Comparison of ENCODE assay signal across 23 cellular contexts in the genomic region with DNA sequence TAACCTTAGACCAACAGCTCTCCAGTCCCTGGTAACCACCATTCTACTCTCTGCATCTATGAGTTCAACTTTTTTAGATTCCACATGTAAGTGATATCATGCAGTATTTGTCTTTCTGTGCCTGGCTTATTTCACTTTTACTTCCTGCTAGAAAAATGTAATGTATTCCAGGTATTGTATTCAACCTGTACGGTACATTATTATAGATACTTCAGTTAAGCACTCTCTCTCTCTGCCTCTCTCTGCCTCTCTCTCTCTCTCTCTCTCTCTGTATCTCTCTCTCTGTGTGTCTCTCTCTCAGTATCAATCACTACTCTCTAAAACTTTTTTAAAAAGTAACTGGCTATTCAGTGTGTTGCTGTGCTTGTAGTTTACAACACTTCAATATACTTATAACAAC. TPM values are rescaled to one million over a fixed set of nuclear protein-coding genes. Genes with fewer than 3 reads are reported as not detected.
DNase-seq lines count a peak whose midpoint lies in the region; ATAC-seq and TF ChIP-seq lines count a peak whose summit lies in the region.
"Had no signal": no experiment of that assay in that cellular context is flagged by ENCODE, and none has a peak within 500 bp of the region (broad histone marks: within the 10 kb centered on the region; RNA-seq: fewer than 3 reads in every experiment).

No MANE protein-coding gene starts in this region.

- no peak for TF ChIP-seq CTCF in body of pancreas (IDR thresholded peaks at IDR 0.05)
- no peak for TF ChIP-seq CTCF in mesothelial cell of epicardium (IDR thresholded peaks at IDR 0.05; ENCODE audit: unreplicated experiment)

- H3K4me1 Mint-ChIP-seq in mesothelial cell of epicardium = peaks cover 39% of the 10 kb centered on the region
- H3K4me1 Mint-ChIP-seq: B cell had no signal

- H3K36me3 ChIP-seq in body of pancreas (replicated peaks in 1 of 2; ENCODE audit: insufficient read depth in 1 of 2, low read depth in 2 of 2) = no peaks in the 10 kb centered on the region
- H3K36me3 ChIP-seq: Peyer's patch, SJCRH30 had no signal

- no peaks in the 10 kb centered on the region for H3K27me3 Mint-ChIP-seq in mesothelial cell of epicardium (ENCODE audit: low read depth)

- DNase-seq in NCI-H2171 treated with DMSO at 0.1 percent for 48 hours (lab: John Stamatoyannopoulos, UW) = peak; percentile 56
- no peak for DNase-seq in NCI-H2171 (lab: John Stamatoyannopoulos, UW)
- DNase-seq in body of pancreas = no peak
- no peak for DNase-seq in mesothelial cell of epicardium (ENCODE audit: low spot score in 2 of 2, unreplicated experiment in 2 of 2)
- no peak for DNase-seq in Kasumi-1 (lab: John Stamatoyannopoulos, UW)
- DNase-seq: GDM1; Karpas-422; NCI-H1092; NCI-H1436; NCI-H187 treated with DMSO at 0.1 percent for 48 hours; NCI-H774; NK-92 treated with Interleukin-12 subunit alpha and Interleukin-12 subunit beta, amount 100 ng/mL, for 24 hours; Peyer's patch; SJCRH30; T-cell had no signal

- peak overlapping the region; percentile 1 for H3K4me3 Mint-ChIP-seq in mesothelial cell of epicardium
- H3K4me3 Mint-ChIP-seq: B cell, CD14-positive monocyte, T-cell had no signal

- no peaks in the 10 kb centered on the region for H3K36me3 Mint-ChIP-seq in mesothelial cell of epicardium
- H3K36me3 Mint-ChIP-seq: CD14-positive monocyte, T-cell had no signal

- ATAC-seq in body of pancreas (peak; percentile 38), HG03469 (IDR thresholded peaks at IDR 0.05; ENCODE audit: unreplicated experiment) (no peak), HG02885 (IDR thresholded peaks at IDR 0.05; ENCODE audit: poor library complexity, unreplicated experiment) (no peak)
- ATAC-seq: A549, HCT116, T-cell had no signal

- TF ChIP-seq POLR2A in body of pancreas (IDR thresholded peaks at IDR 0.05) = no peak

- no peaks in the 10 kb centered on the region for H3K4me1 ChIP-seq in body of pancreas
- H3K4me1 ChIP-seq: A549, Peyer's patch had no signal

- WGBS in body of pancreas, 2 donors = 22 to 77% methylated on average over 1 of the region's 1 CpG

- H3K9me3 ChIP-seq in body of pancreas = no peaks in the 10 kb centered on the region
- H3K9me3 ChIP-seq: A549, Peyer's patch, SJCRH30 had no signal

- H3K27ac Mint-ChIP-seq in mesothelial cell of epicardium = peak overlapping the region; percentile 82
- H3K27ac Mint-ChIP-seq: B cell, T-cell had no signal

- no peak overlapping the region for H3K27ac ChIP-seq in body of pancreas
- H3K27ac ChIP-seq: A549, Peyer's patch, SJCRH30 had no signal

- H3K27me3 ChIP-seq in body of pancreas = no peaks in the 10 kb centered on the region
- H3K27me3 ChIP-seq: Peyer's patch, SJCRH30 had no signal

- H3K4me3 ChIP-seq in body of pancreas = no peak overlapping the region
- H3K4me3 ChIP-seq: A549, Peyer's patch, SJCRH30 had no signal

- intact Hi-C loops in body of pancreas (cut with DNase I) = no loop called here

- H3K9me3 Mint-ChIP-seq in mesothelial cell of epicardium = no peaks in the 10 kb centered on the region
- H3K9me3 Mint-ChIP-seq: CD14-positive monocyte, T-cell had no signal

RNA-seq across cellular contexts. Expression of gene DACH1, which starts 8.4 kb away (rescaled TPM):
- total RNA-seq in body of pancreas (1 to 10 TPM; 2.9 to 3.3 TPM), mesothelial cell of epicardium (66.8 to 69.0 TPM (median 67.0 TPM) in 3 replicates)
- total RNA-seq: B cell, Daoy, MCF 10A had no signal

Comparison
In these comparisons a context has a peak if more than half of its experiments do, and no peak if none do; other contexts are left out.
1. RNA of gene DACH1, which starts 8.4 kb away (total RNA-seq): 66.8 to 69.0 TPM in mesothelial cell of epicardium; 2.9 to 3.3 TPM in body of pancreas; every median in the first group is over 10 times any median in the second.